Comparison of ENCODE assay signal across 31 cellular contexts in the genomic region with DNA sequence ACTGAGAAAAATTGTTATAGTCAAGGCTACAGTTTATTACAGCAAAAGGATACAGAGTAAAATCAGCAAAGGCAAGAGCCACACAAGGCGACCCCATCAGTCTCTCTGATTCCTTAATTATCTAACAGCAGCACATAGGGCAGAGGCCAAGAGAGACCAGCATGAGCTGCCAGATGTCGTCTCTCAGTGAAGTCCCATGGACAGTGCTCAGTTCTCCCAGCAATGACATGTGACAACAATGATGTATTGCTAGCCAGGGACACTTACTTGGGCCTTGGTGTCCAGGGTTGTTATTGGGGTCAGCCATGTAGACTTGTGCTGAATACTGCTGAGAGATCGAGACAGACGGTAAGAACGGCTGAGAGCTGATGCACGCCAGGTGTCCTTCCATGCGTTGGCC.
"Had no signal": no experiment of that assay in that cellular context is flagged by ENCODE, and none has a peak within 500 bp of the region (broad histone marks: within the 10 kb centered on the region; RNA-seq: fewer than 3 reads in every experiment).

No MANE protein-coding gene starts in this region.

- H3K9me3 ChIP-seq: ascending aorta, body of pancreas, Peyer's patch, SK-N-SH had no signal

- H3K27me3 Mint-ChIP-seq: activated CD4-positive, alpha-beta T cell treated with anti-CD3 and anti-CD28 coated beads, Interleukin-2, amount 10 ng/mL, durations not matched to agents 7 days and 5 days; activated naive CD4-positive, alpha-beta T cell treated with anti-CD3 and anti-CD28 coated beads, Interleukin-2, amount 50 U/mL, for 24 hours; activated naive CD8-positive, alpha-beta T cell treated with anti-CD3 and anti-CD28 coated beads, Interleukin-2, amount 10 ng/mL, durations not matched to agents 7 days and 5 days had no signal

- H3K4me3 ChIP-seq: ascending aorta, body of pancreas, Peyer's patch, SJSA1 had no signal

- H3K4me3 Mint-ChIP-seq: activated CD4-positive, alpha-beta T cell treated with anti-CD3 and anti-CD28 coated beads, Interleukin-2, amount 10 ng/mL, durations not matched to agents 7 days and 5 days; activated CD8-positive, alpha-beta T cell treated with anti-CD3 and anti-CD28 coated beads, Interleukin-2, amount 10 ng/mL, durations not matched to agents 7 days and 5 days; activated naive CD4-positive, alpha-beta T cell treated with anti-CD3 and anti-CD28 coated beads, Interleukin-2, amount 50 U/mL, for 24 hours; activated naive CD8-positive, alpha-beta T cell treated with anti-CD3 and anti-CD28 coated beads, Interleukin-2, amount 10 ng/mL, durations not matched to agents 7 days and 5 days; activated T-cell treated with anti-CD3 and anti-CD28 coated beads, Interleukin-2, amount 50 U/mL, for 4 hours; activated T-helper 1 cell treated with anti-CD3 and anti-CD28 coated beads, Interleukin-12 subunit alpha, Interleukin-12 subunit beta, Interleukin-2, Interleukin-4 antibody, amounts not matched to agents 30 ng/mL and 10 ng/mL and 1 ng/mL, durations not matched to agents 14 hours and 24 hours and 36 hours; T-helper 1 cell treated with Interleukin-12 subunit alpha and Interleukin-12 subunit beta and Interleukin-4 antibody, amounts not matched to agents 30 μg/mL and 1 μg/mL, for 36 hours; T-helper 2 cell treated with Interferon-gamma antibody and Interleukin-4, amounts not matched to agents 5 μg/mL and 100 μg/mL, for 36 hours had no signal

- H3K27ac Mint-ChIP-seq: activated CD4-positive, alpha-beta T cell treated with anti-CD3 and anti-CD28 coated beads, Interleukin-2, amount 10 ng/mL, durations not matched to agents 7 days and 5 days; activated CD8-positive, alpha-beta T cell treated with anti-CD3 and anti-CD28 coated beads, Interleukin-2, amount 10 ng/mL, durations not matched to agents 7 days and 5 days; activated naive CD4-positive, alpha-beta T cell treated with anti-CD3 and anti-CD28 coated beads, Interleukin-2, amount 50 U/mL, for 24 hours; activated naive CD8-positive, alpha-beta T cell treated with anti-CD3 and anti-CD28 coated beads, Interleukin-2, amount 10 ng/mL, durations not matched to agents 7 days and 5 days; activated T-helper 1 cell treated with anti-CD3 and anti-CD28 coated beads, Interleukin-12 subunit alpha, Interleukin-12 subunit beta, Interleukin-2, Interleukin-4 antibody, amounts not matched to agents 30 ng/mL and 10 ng/mL and 1 ng/mL, durations not matched to agents 14 hours and 24 hours and 36 hours; T-helper 1 cell treated with Interleukin-12 subunit alpha and Interleukin-12 subunit beta and Interleukin-4 antibody, amounts not matched to agents 30 μg/mL and 1 μg/mL, for 36 hours; T-helper 2 cell treated with Interferon-gamma antibody and Interleukin-4, amounts not matched to agents 5 μg/mL and 100 μg/mL, for 36 hours had no signal

- H3K4me1 ChIP-seq: ascending aorta, body of pancreas, Peyer's patch, SJSA1 had no signal

- H3K9me3 Mint-ChIP-seq: activated CD4-positive, alpha-beta T cell treated with anti-CD3 and anti-CD28 coated beads, Interleukin-2, amount 10 ng/mL, durations not matched to agents 7 days and 5 days; activated naive CD4-positive, alpha-beta T cell treated with anti-CD3 and anti-CD28 coated beads, Interleukin-2, amount 50 U/mL, for 24 hours; activated naive CD8-positive, alpha-beta T cell treated with anti-CD3 and anti-CD28 coated beads, Interleukin-2, amount 10 ng/mL, durations not matched to agents 7 days and 5 days; activated T-cell treated with anti-CD3 and anti-CD28 coated beads, Interleukin-2, amount 50 U/mL, for 4 hours; activated T-helper 1 cell treated with anti-CD3 and anti-CD28 coated beads, Interleukin-12 subunit alpha, Interleukin-12 subunit beta, Interleukin-2, Interleukin-4 antibody, amounts not matched to agents 30 ng/mL and 10 ng/mL and 1 ng/mL, durations not matched to agents 14 hours and 24 hours and 36 hours; T-helper 1 cell treated with Interleukin-12 subunit alpha and Interleukin-12 subunit beta and Interleukin-4 antibody, amounts not matched to agents 30 μg/mL and 1 μg/mL, for 36 hours; T-helper 2 cell treated with Interferon-gamma antibody and Interleukin-4, amounts not matched to agents 5 μg/mL and 100 μg/mL, for 36 hours had no signal

- DNase-seq: activated CD4-positive, alpha-beta T cell treated with anti-CD3 and anti-CD28 coated beads, Interleukin-2, amount 10 ng/mL, durations not matched to agents 7 days and 5 days; activated CD4-positive, alpha-beta T cell treated with anti-CD3 and anti-CD28 coated beads, Interleukin-2, amount 50 U/mL, for 48 hours; activated CD8-positive, alpha-beta memory T cell treated with anti-CD3 and anti-CD28 coated beads, Interleukin-2, amount 50 U/mL, for 4 hours; activated CD8-positive, alpha-beta T cell treated with anti-CD3 and anti-CD28 coated beads, Interleukin-2, amount 10 ng/mL, durations not matched to agents 7 days and 5 days; activated naive CD4-positive, alpha-beta T cell treated with Interleukin-2 at 50 U/mL for 16 hours; activated naive CD8-positive, alpha-beta T cell treated with anti-CD3 and anti-CD28 coated beads, Interleukin-2, amount 10 ng/mL, durations not matched to agents 7 days and 5 days; activated T-cell treated with anti-CD3 and anti-CD28 coated beads for 4 hours; activated T-cell treated with anti-CD3 and anti-CD28 coated beads, Interleukin-2, amount 50 U/mL, for 4 hours; body of pancreas; NCI-H1105; NCI-H1436; NCI-H1694; NCI-H1930; NCI-H2081 treated with DMSO at 0.1 percent for 48 hours; NCI-H226; NCI-H524 treated with DMSO at 0.1 percent for 48 hours; NCI-H748 treated with DMSO at 0.1 percent for 48 hours; NK-92 treated with Interleukin-12 subunit alpha and Interleukin-12 subunit beta, amount 100 ng/mL, for 24 hours; PC-3; Peyer's patch; RPMI8226; SHP77 treated with DMSO at 0.1 percent for 48 hours; SK-N-SH had no signal

- H3K27ac ChIP-seq: ascending aorta, body of pancreas, KMS-11, Peyer's patch, SJSA1 had no signal

- H3K9ac ChIP-seq: KMS-11, SK-N-SH had no signal

- H3K4me1 Mint-ChIP-seq: activated CD4-positive, alpha-beta T cell treated with anti-CD3 and anti-CD28 coated beads, Interleukin-2, amount 10 ng/mL, durations not matched to agents 7 days and 5 days; activated naive CD4-positive, alpha-beta T cell treated with anti-CD3 and anti-CD28 coated beads, Interleukin-2, amount 50 U/mL, for 24 hours had no signal

- FAIRE-seq: TTC549 had no signal

- H3K36me3 ChIP-seq: Peyer's patch had no signal
